Comparison of ENCODE assay signal across 1 cellular context in genomic region chr5:146446861-146447733, GRCh38.
TF ChIP-seq lines count a peak whose summit lies in the region.

Gene TCERG1 (plus strand): TSS chr5:146447333. CDS start chr5:146447350, 17 bp downstream.

TF ChIP-seq in HEK293, 187 proteins besides CTCF, POLR2A, EP300 and RAD21 (continued from another document):
- TF ChIP-seq ZNF121 (tag by site-specific recombination; IDR thresholded peaks at IDR 0.05) (no peak), ZNF792 (tag by site-specific recombination; IDR thresholded peaks at IDR 0.05) (no peak), TRIM28 (IDR thresholded peaks at IDR 0.05; ENCODE audit: borderline replicate concordance, low read length) (0 out of 2 replicates have a peak, but pooled peaks have one; percentile 29), ZNF768 (tag by site-specific recombination; IDR thresholded peaks at IDR 0.05) (peak; percentile 27; the same call in 1 of the 2 replicates), ZNF426 (tag by site-specific recombination; IDR thresholded peaks at IDR 0.05) (no peak), ZNF350 (tag by site-specific recombination; IDR thresholded peaks at IDR 0.05) (no peak), PATZ1 (tag by site-specific recombination; IDR thresholded peaks at IDR 0.05) (peak; percentile 81), ZFP3 (tag by site-specific recombination; IDR thresholded peaks at IDR 0.05; ENCODE audit: low read depth) (no peak)
- TF ChIP-seq, protein P1, sequence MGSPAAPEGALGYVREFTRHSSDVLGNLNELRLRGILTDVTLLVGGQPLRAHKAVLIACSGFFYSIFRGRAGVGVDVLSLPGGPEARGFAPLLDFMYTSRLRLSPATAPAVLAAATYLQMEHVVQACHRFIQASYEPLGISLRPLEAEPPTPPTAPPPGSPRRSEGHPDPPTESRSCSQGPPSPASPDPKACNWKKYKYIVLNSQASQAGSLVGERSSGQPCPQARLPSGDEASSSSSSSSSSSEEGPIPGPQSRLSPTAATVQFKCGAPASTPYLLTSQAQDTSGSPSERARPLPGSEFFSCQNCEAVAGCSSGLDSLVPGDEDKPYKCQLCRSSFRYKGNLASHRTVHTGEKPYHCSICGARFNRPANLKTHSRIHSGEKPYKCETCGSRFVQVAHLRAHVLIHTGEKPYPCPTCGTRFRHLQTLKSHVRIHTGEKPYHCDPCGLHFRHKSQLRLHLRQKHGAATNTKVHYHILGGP (tag by site-specific recombination; IDR thresholded peaks at IDR 0.05), result no peak
- TF ChIP-seq, protein P2, sequence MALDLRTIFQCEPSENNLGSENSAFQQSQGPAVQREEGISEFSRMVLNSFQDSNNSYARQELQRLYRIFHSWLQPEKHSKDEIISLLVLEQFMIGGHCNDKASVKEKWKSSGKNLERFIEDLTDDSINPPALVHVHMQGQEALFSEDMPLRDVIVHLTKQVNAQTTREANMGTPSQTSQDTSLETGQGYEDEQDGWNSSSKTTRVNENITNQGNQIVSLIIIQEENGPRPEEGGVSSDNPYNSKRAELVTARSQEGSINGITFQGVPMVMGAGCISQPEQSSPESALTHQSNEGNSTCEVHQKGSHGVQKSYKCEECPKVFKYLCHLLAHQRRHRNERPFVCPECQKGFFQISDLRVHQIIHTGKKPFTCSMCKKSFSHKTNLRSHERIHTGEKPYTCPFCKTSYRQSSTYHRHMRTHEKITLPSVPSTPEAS (tag by site-specific recombination; IDR thresholded peaks at IDR 0.05), result 0 out of 2 replicates have a peak, but pooled peaks have one; percentile 18
- TF ChIP-seq, protein P3, sequence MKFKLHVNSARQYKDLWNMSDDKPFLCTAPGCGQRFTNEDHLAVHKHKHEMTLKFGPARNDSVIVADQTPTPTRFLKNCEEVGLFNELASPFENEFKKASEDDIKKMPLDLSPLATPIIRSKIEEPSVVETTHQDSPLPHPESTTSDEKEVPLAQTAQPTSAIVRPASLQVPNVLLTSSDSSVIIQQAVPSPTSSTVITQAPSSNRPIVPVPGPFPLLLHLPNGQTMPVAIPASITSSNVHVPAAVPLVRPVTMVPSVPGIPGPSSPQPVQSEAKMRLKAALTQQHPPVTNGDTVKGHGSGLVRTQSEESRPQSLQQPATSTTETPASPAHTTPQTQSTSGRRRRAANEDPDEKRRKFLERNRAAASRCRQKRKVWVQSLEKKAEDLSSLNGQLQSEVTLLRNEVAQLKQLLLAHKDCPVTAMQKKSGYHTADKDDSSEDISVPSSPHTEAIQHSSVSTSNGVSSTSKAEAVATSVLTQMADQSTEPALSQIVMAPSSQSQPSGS (tag by site-specific recombination; IDR thresholded peaks at IDR 0.05; ENCODE audit: low read depth), result no peak
- TF ChIP-seq, protein P4, sequence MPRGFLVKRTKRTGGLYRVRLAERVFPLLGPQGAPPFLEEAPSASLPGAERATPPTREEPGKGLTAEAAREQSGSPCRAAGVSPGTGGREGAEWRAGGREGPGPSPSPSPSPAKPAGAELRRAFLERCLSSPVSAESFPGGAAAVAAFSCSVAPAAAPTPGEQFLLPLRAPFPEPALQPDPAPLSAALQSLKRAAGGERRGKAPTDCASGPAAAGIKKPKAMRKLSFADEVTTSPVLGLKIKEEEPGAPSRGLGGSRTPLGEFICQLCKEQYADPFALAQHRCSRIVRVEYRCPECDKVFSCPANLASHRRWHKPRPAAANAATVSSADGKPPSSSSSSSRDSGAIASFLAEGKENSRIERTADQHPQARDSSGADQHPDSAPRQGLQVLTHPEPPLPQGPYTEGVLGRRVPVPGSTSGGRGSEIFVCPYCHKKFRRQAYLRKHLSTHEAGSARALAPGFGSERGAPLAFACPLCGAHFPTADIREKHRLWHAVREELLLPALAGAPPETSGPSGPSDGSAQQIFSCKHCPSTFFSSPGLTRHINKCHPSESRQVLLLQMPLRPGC (tag by site-specific recombination; IDR thresholded peaks at IDR 0.05), result peak; percentile 22; the same call in 1 of the 2 replicates
